In genomic region chr5:6582507-6583048, GRCh38 we compare ENCODE assay signal across 2 cellular contexts.
TF ChIP-seq lines count a peak whose summit lies in the region.

No MANE protein-coding gene starts in this region.

TF ChIP-seq in liver, 16 proteins besides CTCF, POLR2A, EP300 and RAD21:
- TF ChIP-seq ZBTB33 (IDR thresholded peaks at IDR 0.05) (no peak), FOXA2 (IDR thresholded peaks at IDR 0.05) (no peak), TAF1 (conservative IDR thresholded peaks at IDR 0.05) (no peak), GABPA (IDR thresholded peaks at IDR 0.05 in 1 of 2, conservative IDR thresholded peaks at IDR 0.05 in 1 of 2) (no peak), FOXA1 (IDR thresholded peaks at IDR 0.05) (no peak), HNF4G (IDR thresholded peaks at IDR 0.05) (no peak), MAX (IDR thresholded peaks at IDR 0.05) (no peak), NR2F2 (IDR thresholded peaks at IDR 0.05) (no peak), JUND (IDR thresholded peaks at IDR 0.05) (no peak), EGR1 (IDR thresholded peaks at IDR 0.05; ENCODE audit: low read depth in 2 of 2) (no peak), RXRA (IDR thresholded peaks at IDR 0.05) (no peak), REST (IDR thresholded peaks at IDR 0.05) (no peak), SP1 (IDR thresholded peaks at IDR 0.05) (no peak)

TF ChIP-seq in HepG2, 621 proteins besides CTCF, POLR2A, EP300 and RAD21:
- TF ChIP-seq SOX6 (IDR thresholded peaks at IDR 0.05): no peak
- TF ChIP-seq SOX6 (CRISPR knock-in tag; IDR thresholded peaks at IDR 0.05): no peak
- TF ChIP-seq CAMTA2 (CRISPR knock-in tag; IDR thresholded peaks at IDR 0.05; ENCODE audit: borderline replicate concordance): no peak
- no peak for TF ChIP-seq RERE (CRISPR knock-in tag; IDR thresholded peaks at IDR 0.05; ENCODE audit: low read depth)
- TF ChIP-seq SSRP1 (CRISPR knock-in tag; IDR thresholded peaks at IDR 0.05): no peak
- TF ChIP-seq E2F1 (CRISPR knock-in tag; IDR thresholded peaks at IDR 0.05): no peak
- no peak for TF ChIP-seq ARID3A (IDR thresholded peaks at IDR 0.05; ENCODE audit: low read depth, low read length)
- TF ChIP-seq MXD3 (CRISPR knock-in tag; IDR thresholded peaks at IDR 0.05): no peak
TF ChIP-seq in HepG2: peak in this region for 0.
